In genomic region chr2:189407944-189408209, GRCh38 we compare ENCODE assay signal across 12 cellular contexts. TPM values are rescaled to one million over a fixed set of nuclear protein-coding genes. Genes with fewer than 3 reads are reported as not detected.
DNase-seq lines count a peak whose midpoint lies in the region; ATAC-seq and TF ChIP-seq lines count a peak whose summit lies in the region.
"Had no signal": no experiment of that assay in that cellular context is flagged by ENCODE, and none has a peak within 500 bp of the region (broad histone marks: within the 10 kb centered on the region; RNA-seq: fewer than 3 reads in every experiment).

No MANE protein-coding gene starts in this region.

- DNase-seq in BE2C (no peak), SJSA1 (ENCODE audit: low read depth in 1 of 2, low spot score in 2 of 2) (no peak), esophagus muscularis mucosa (ENCODE audit: extremely low spot score) (no peak), trophoblast cell (no peak), prostate gland (ENCODE audit: low spot score) (no peak), HCEC 1CT (no peak)
- DNase-seq in activated CD8-positive, alpha-beta memory T cell treated with anti-CD3 and anti-CD28 coated beads, Interleukin-2, amount 50 U/mL, for 48 hours: no peak
- DNase-seq: body of pancreas, T1000 had no signal

- H3K27me3 ChIP-seq in BE2C (no peaks in the 10 kb centered on the region), SJSA1 (replicated peaks) (no peaks in the 10 kb centered on the region), esophagus muscularis mucosa (no peaks in the 10 kb centered on the region), trophoblast cell (ENCODE audit: insufficient read depth, low read length) (no peaks in the 10 kb centered on the region), prostate gland (replicated peaks; ENCODE audit: insufficient read depth) (no peaks in the 10 kb centered on the region)
- H3K27me3 ChIP-seq: body of pancreas, right atrium auricular region had no signal

- H3K79me2 ChIP-seq in trophoblast cell (ENCODE audit: control insufficient read depth, insufficient read depth, low read length, poor library complexity): no peaks in the 10 kb centered on the region

- peak overlapping the region; percentile 73 for H3K27ac ChIP-seq in SJSA1
- H3K27ac ChIP-seq in esophagus muscularis mucosa (replicated peaks in 1 of 4): peak overlapping the region; percentile 34 to 66 (median 57)
- peak overlapping the region; percentile 70 for H3K27ac ChIP-seq in trophoblast cell (ENCODE audit: low read depth, low read length)
- H3K27ac ChIP-seq in prostate gland: no peak overlapping the region

- H3K4me1 ChIP-seq in BE2C (peaks cover 10% of the 10 kb centered on the region), SJSA1 (replicated peaks) (peaks cover 55% of the 10 kb centered on the region), esophagus muscularis mucosa (peaks cover 0 to 56% (median 38%) of the 10 kb centered on the region in 4 donors), trophoblast cell (ENCODE audit: control insufficient read depth in 1 of 2, insufficient read depth in 2 of 2, low read length in 2 of 2) (no peaks in the 10 kb centered on the region), prostate gland (replicated peaks) (no peaks in the 10 kb centered on the region)

- H3K36me3 ChIP-seq in BE2C (no peaks in the 10 kb centered on the region), SJSA1 (no peaks in the 10 kb centered on the region), esophagus muscularis mucosa (no peaks in the 10 kb centered on the region), trophoblast cell (ENCODE audit: control insufficient read depth in 1 of 2, insufficient read depth in 2 of 2, low read length in 2 of 2) (no peaks in the 10 kb centered on the region), prostate gland (no peaks in the 10 kb centered on the region)
- H3K36me3 ChIP-seq: right atrium auricular region had no signal

- intact Hi-C loops in esophagus muscularis mucosa (cut with DNase I) (loop anchor here (10.0 kb wide), 1 partner anchor 53 kb away; no protein-coding TSS in a partner anchor), prostate gland (cut with DNase I) (no loop called here)

- H3K9ac ChIP-seq in trophoblast cell (ENCODE audit: low read length): no peak overlapping the region

- no peak for TF ChIP-seq EP300 in esophagus muscularis mucosa (IDR thresholded peaks at IDR 0.05)

- no peak overlapping the region for H2BK12ac ChIP-seq in trophoblast cell (ENCODE audit: low read length)

- H3K4ac ChIP-seq in trophoblast cell (ENCODE audit: low read depth, low read length): no peak overlapping the region

- H3K9me3 ChIP-seq in BE2C (no peaks in the 10 kb centered on the region), SJSA1 (replicated peaks) (no peaks in the 10 kb centered on the region), esophagus muscularis mucosa (no peaks in the 10 kb centered on the region), trophoblast cell (ENCODE audit: insufficient read depth, low read depth, low read length) (no peaks in the 10 kb centered on the region), prostate gland (no peaks in the 10 kb centered on the region)
- H3K9me3 ChIP-seq: body of pancreas, right atrium auricular region had no signal

- H3K4me2 ChIP-seq in trophoblast cell (ENCODE audit: low read length): no peak overlapping the region

- 35% methylated on average over 1 of the region's 1 CpG for WGBS in esophagus muscularis mucosa
- WGBS in trophoblast cell (ENCODE audit: extremely low coverage, insufficient coverage, insufficient read length): no CpG with 5 or more reads among the region's 1 CpG
- WGBS in prostate gland: 27% methylated on average over 1 of the region's 1 CpG

- H3K23ac ChIP-seq in trophoblast cell (ENCODE audit: low read length): no peak overlapping the region

- H3K14ac ChIP-seq in trophoblast cell (ENCODE audit: low read length): no peak overlapping the region

- H2AK5ac ChIP-seq in trophoblast cell (ENCODE audit: low read length): no peak overlapping the region

- H3K79me1 ChIP-seq in trophoblast cell (ENCODE audit: low read length): peaks cover 2% of the 10 kb centered on the region

- TF ChIP-seq CTCF in BE2C (IDR thresholded peaks at IDR 0.05; ENCODE audit: low read depth, low read length) (no peak), esophagus muscularis mucosa (IDR thresholded peaks at IDR 0.05) (no peak), prostate gland (IDR thresholded peaks at IDR 0.05) (no peak)

- no peak for ATAC-seq in HG03039 (IDR thresholded peaks at IDR 0.05; ENCODE audit: unreplicated experiment)
- ATAC-seq: body of pancreas, esophagus mucosa had no signal

- no peak overlapping the region for H4K8ac ChIP-seq in trophoblast cell (ENCODE audit: low read depth, low read length)

- peak overlapping the region; percentile 36 for H3K4me3 ChIP-seq in BE2C (ENCODE audit: low read depth, low read length)
- no peak overlapping the region for H3K4me3 ChIP-seq in SJSA1
- peak overlapping the region in 1 of 4 donors; percentile 16 for H3K4me3 ChIP-seq in esophagus muscularis mucosa
- no peak overlapping the region for H3K4me3 ChIP-seq in trophoblast cell (ENCODE audit: low read depth, low read length)
- H3K4me3 ChIP-seq in prostate gland: no peak overlapping the region
- H3K4me3 ChIP-seq: body of pancreas, right atrium auricular region had no signal

- H2AFZ ChIP-seq in trophoblast cell (ENCODE audit: insufficient read depth, low read length, poor library complexity): no peak overlapping the region

- peak overlapping the region; percentile 31 for H2BK5ac ChIP-seq in trophoblast cell (ENCODE audit: low read depth, low read length, poor library complexity)

- no peak overlapping the region for H3K18ac ChIP-seq in trophoblast cell (ENCODE audit: low read length)

- no peak for TF ChIP-seq POLR2A in esophagus muscularis mucosa (IDR thresholded peaks at IDR 0.05; ENCODE audit: low read depth)
- TF ChIP-seq POLR2A in prostate gland (IDR thresholded peaks at IDR 0.05): no peak

- H4K12ac ChIP-seq in trophoblast cell (ENCODE audit: low read depth, low read length): no peak overlapping the region

- H4K91ac ChIP-seq in trophoblast cell (ENCODE audit: low read depth, low read length): no peak overlapping the region

- no peak overlapping the region for H2BK120ac ChIP-seq in trophoblast cell (ENCODE audit: insufficient read depth, low read length, poor library complexity)

RNA-seq across cellular contexts. Expression of gene WDR75, which starts 33.4 kb away (rescaled TPM):
- polyA plus RNA-seq in BE2C (2012; ENCODE audit: insufficient read depth, insufficient read length, low read depth): 41.4 TPM
- total RNA-seq in SJSA1 (2014; rRNA removed; shearing (Covaris generic)): 40.4 and 54.7 TPM in 2 replicates
- total RNA-seq in esophagus muscularis mucosa (10 to 100 TPM; 18.7 to 35.3 (median 24.7) TPM), prostate gland (10 to 100 TPM; 15.3 to 30.7 TPM)
- polyA plus RNA-seq in trophoblast cell (2013): 28.1 and 29.2 TPM in 2 replicates

Comparison
In these comparisons a context has a peak if more than half of its experiments do, and no peak if none do; other contexts are left out.
1. H3K27ac ChIP-seq: peak in SJSA1 (single experiment), esophagus muscularis mucosa (4 of 4) and trophoblast cell (single experiment); none in prostate gland (0 of 2).